In genomic region chr10:117306674-117307073, GRCh38 we compare ENCODE assay signal across 22 cellular contexts.
"Had no signal": no experiment of that assay in that cellular context is flagged by ENCODE, and none has a peak within 500 bp of the region (broad histone marks: within the 10 kb centered on the region; RNA-seq: fewer than 3 reads in every experiment).

No MANE protein-coding gene starts in this region.

- H3K9ac ChIP-seq: SK-N-SH had no signal

- H3K27ac ChIP-seq: RWPE1 had no signal

- DNase-seq: IMR-90, Karpas-422, KG1, MG63, NCI-H1092, NCI-H1105 treated with DMSO at 0.1 percent for 48 hours, NCI-H1417 treated with DMSO at 0.1 percent for 48 hours, NCI-H146, NCI-H1694 treated with DMSO at 0.1 percent for 48 hours, NCI-H1930, NCI-H2081, NCI-H2107, NCI-H2227 treated with DMSO at 0.1 percent for 48 hours, NCI-H446, NCI-H510A, NCI-H524 treated with DMSO at 0.1 percent for 48 hours, NCI-H69, NCI-H774, SHP77, SK-N-SH, SW 1271 had no signal

- H3K4me2 ChIP-seq: SK-N-SH had no signal

- H3K4me3 ChIP-seq: MG63 had no signal

- H3K9me3 ChIP-seq: MG63, SK-N-SH had no signal

- H3K27me3 ChIP-seq: MG63 had no signal
